8 cellular contexts compared by ENCODE assay signal in genomic region chr5:32173394-32174010, GRCh38. TPM values are rescaled to one million over a fixed set of nuclear protein-coding genes. Genes with fewer than 3 reads are reported as not detected.
A peak's percentile ranks its signal among the peaks of the same experiment; 100 is the strongest.
DNase-seq lines count a peak whose midpoint lies in the region; ATAC-seq and TF ChIP-seq lines count a peak whose summit lies in the region.

No MANE protein-coding gene starts in this region.

- peak; percentile 35 for ATAC-seq in Right ventricle myocardium inferior
- peak; percentile 20 for ATAC-seq in HG03039 (IDR thresholded peaks at IDR 0.05; ENCODE audit: unreplicated experiment)
- ATAC-seq in activated B cell treated with CpG ODN at 0.5 μM for 24 hours (ENCODE audit: low read depth), result peak; percentile 29

- POLR2A ChIA-PET in activated B cell treated with CpG ODN at 0.5 μM for 24 hours (lab: Charles Lee), result interaction anchor here (0.6 to 3.0 kb wide), 15 partner anchors 9 to 641 kb away, joined by 3 to 17 read pairs (median 4); partner anchors contain the start of genes C5orf22, DROSHA, MTMR12 and ZFR

- peaks cover 39% of the 10 kb centered on the region for H3K36me3 Mint-ChIP-seq in activated B cell treated with CpG ODN at 0.5 μM for 24 hours (ENCODE audit: low read depth)

- peak overlapping the region; percentile 96 for H3K4me3 Mint-ChIP-seq in activated B cell treated with CpG ODN at 0.5 μM for 24 hours

- CTCF ChIA-PET in activated B cell treated with CpG ODN at 0.5 μM for 24 hours (lab: Charles Lee), result interaction anchor here (0.8 to 1.3 kb wide), 4 partner anchors 57 to 156 kb away, joined by 3 to 6 read pairs (median 3); partner anchors contain the start of gene MTMR12

- no peaks in the 10 kb centered on the region for H3K27me3 Mint-ChIP-seq in activated B cell treated with CpG ODN at 0.5 μM for 24 hours

- H3K4me1 Mint-ChIP-seq in activated B cell treated with CpG ODN at 0.5 μM for 24 hours, result peaks cover 45% of the 10 kb centered on the region

- peak; percentile 79 for DNase-seq in Right ventricle myocardium inferior (ENCODE audit: missing footprints)
- DNase-seq in cardiac septum (ENCODE audit: low spot score), result no peak
- peak; percentile 80 for DNase-seq in NCI-H2107 (lab: John Stamatoyannopoulos, UW)
- DNase-seq in activated B cell treated with CpG ODN at 0.5 μM for 24 hours, result no peak
- peak; percentile 58 for DNase-seq in dermis blood vessel endothelial cell
- DNase-seq in lower leg skin (ENCODE audit: low spot score in 2 of 2), result peak; percentile 46 to 92
- peak; percentile 9 to 31 (median 13) for DNase-seq in stimulated activated CD4-positive, alpha-beta T cell treated with anti-CD3 and anti-CD28 coated beads, TNF-alpha, amount 100 ng/mL, for 4 hours (ENCODE audit: low read depth in 3 of 3)

- no peak for TF ChIP-seq POLR2A in lower leg skin (IDR thresholded peaks at IDR 0.05)

- peak overlapping the region; percentile 91 for H3K27ac Mint-ChIP-seq in activated B cell treated with CpG ODN at 0.5 μM for 24 hours

- 0% methylated on average over 28 to 46 of the region's 70 CpGs for WGBS in lower leg skin, 2 donors

- TF ChIP-seq CTCF in activated B cell treated with CpG ODN at 0.5 μM for 24 hours (IDR thresholded peaks at IDR 0.05) (no peak), lower leg skin (IDR thresholded peaks at IDR 0.05) (no peak)

- peak overlapping the region; percentile 69 for H3K4me3 ChIP-seq in lower leg skin (ENCODE audit: low read depth, poor library complexity, severe bottlenecking)

- intact Hi-C loops in Right ventricle myocardium inferior (cut with DNase I) (loop anchor here (1.0 to 5.0 kb wide), 2 partner anchors 46 to 59 kb away; no protein-coding TSS in a partner anchor), cardiac septum (cut with DNase I) (loop anchor here (2.0 to 5.0 kb wide), 5 partner anchors 19 to 414 kb away; partner anchors contain the start of genes MTMR12 and SUB1), activated B cell treated with CpG ODN at 0.5 μM for 24 hours (cut with micrococcal nuclease) (loop anchor here (1.0 to 2.0 kb wide), 9 partner anchors 9 to 641 kb away; partner anchors contain the start of genes C5orf22, DROSHA, SUB1 and ZFR), lower leg skin (cut with DNase I; ENCODE audit: low total_unique reads) (no loop called here)

- H3K9me3 Mint-ChIP-seq in activated B cell treated with CpG ODN at 0.5 μM for 24 hours, result no peaks in the 10 kb centered on the region

RNA-seq across cellular contexts. Expression of gene GOLPH3, which starts 0.6 kb away (rescaled TPM):
- total RNA-seq in Right ventricle myocardium inferior (42.3 TPM), cardiac septum (52.0 TPM), activated B cell treated with CpG ODN at 0.5 μM for 24 hours (55.5 and 60.1 TPM in 2 replicates), dermis blood vessel endothelial cell (65.9 and 85.9 TPM in 2 replicates), lower leg skin (100 to 1,000 TPM in 1 of 4 donors, 10 to 100 TPM in 3; 57.9 to 121 (median 66.2) TPM)

Comparison
In these comparisons a context has a peak if more than half of its experiments do, and no peak if none do; other contexts are left out.
1. DNase-seq: peak in Right ventricle myocardium inferior (single experiment), NCI-H2107 (single experiment), dermis blood vessel endothelial cell (single experiment), lower leg skin (2 of 2) and stimulated activated CD4-positive, alpha-beta T cell treated with anti-CD3 and anti-CD28 coated beads, TNF-alpha, amount 100 ng/mL, for 4 hours (3 of 3); none in cardiac septum (single experiment) and activated B cell treated with CpG ODN at 0.5 μM for 24 hours (single experiment).
2. Peak in every context shown above with its lines, with median percentiles within 50 percentile points of each other: ATAC-seq.